In the genomic region with DNA sequence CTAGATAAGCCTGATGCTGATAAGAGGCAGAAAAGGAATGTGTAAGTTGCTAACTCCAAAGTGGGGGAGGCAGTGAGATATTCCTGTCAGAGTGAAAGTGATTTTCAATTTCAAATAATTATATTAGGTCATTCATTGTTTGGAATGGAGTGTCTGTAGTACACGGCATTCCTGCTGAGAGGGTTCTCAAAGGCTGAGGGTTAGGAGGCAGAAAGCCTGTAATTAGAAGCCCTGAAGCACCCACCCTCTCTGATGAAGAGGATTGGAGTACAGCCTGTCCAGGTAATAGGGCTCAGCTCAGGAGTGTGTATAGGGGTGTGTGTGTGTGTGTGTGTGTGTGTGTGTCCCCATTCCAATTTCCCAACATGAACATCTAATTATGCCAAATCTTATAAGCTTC, we compare ENCODE assay signal across 20 cellular contexts.
DNase-seq lines count a peak whose midpoint lies in the region; ATAC-seq and TF ChIP-seq lines count a peak whose summit lies in the region.
"Had no signal": no experiment of that assay in that cellular context is flagged by ENCODE, and none has a peak within 500 bp of the region (broad histone marks: within the 10 kb centered on the region; RNA-seq: fewer than 3 reads in every experiment).

No MANE protein-coding gene starts in this region.

- H3K27ac ChIP-seq in left lung = no peak overlapping the region
- H3K27ac ChIP-seq: neutrophil, psoas muscle, thoracic aorta had no signal

- H3K9me3 ChIP-seq in left lung = no peaks in the 10 kb centered on the region
- H3K9me3 ChIP-seq: neutrophil, psoas muscle, thoracic aorta had no signal

- no peak for TF ChIP-seq CTCF in left lung (IDR thresholded peaks at IDR 0.05)

- no peaks in the 10 kb centered on the region for H3K36me3 ChIP-seq in left lung
- H3K36me3 ChIP-seq: neutrophil, thoracic aorta had no signal

- H3K4me3 ChIP-seq in left lung = no peak overlapping the region
- H3K4me3 ChIP-seq: psoas muscle, thoracic aorta had no signal

- peak; percentile 87 for ATAC-seq in left lung
- ATAC-seq: activated naive CD8-positive, alpha-beta T cell treated with anti-CD3 and anti-CD28 coated beads, Interleukin-2, amount 50 U/mL, for 24 hours; psoas muscle had no signal

- DNase-seq in DMS79 treated with DMSO at 0.1 percent for 48 hours (lab: John Stamatoyannopoulos, UW) (peak; percentile 64), NCI-H1417 (lab: John Stamatoyannopoulos, UW) (peak; percentile 52 to 90 (median 65)), NCI-H748 treated with DMSO at 0.1 percent for 48 hours (lab: John Stamatoyannopoulos, UW) (peak; percentile 44), left lung (no peak), COLO668 (lab: John Stamatoyannopoulos, UW; ENCODE audit: unreplicated experiment) (no peak), DMS 273 (lab: John Stamatoyannopoulos, UW; ENCODE audit: unreplicated experiment) (no peak), NCI-H1930 (lab: John Stamatoyannopoulos, UW) (no peak), kidney glomerular epithelial cell (lab: John Stamatoyannopoulos, UW) (no peak)
- DNase-seq: activated CD4-positive, alpha-beta T cell treated with anti-CD3 and anti-CD28 coated beads, Interleukin-2, amount 10 ng/mL, durations not matched to agents 24 days and 14 days; activated naive CD8-positive, alpha-beta T cell treated with anti-CD3 and anti-CD28 coated beads, Interleukin-2, amount 50 U/mL, for 24 hours; H9; Kasumi-1; NCI-H146; NCI-H526; psoas muscle; SIG-M5; small intestine; stimulated activated naive CD4-positive, alpha-beta T cell had no signal

- peaks cover 0 to 23% of the 10 kb centered on the region in 2 donors for H3K27me3 ChIP-seq in left lung

- intact Hi-C loops in left lung (cut with DNase I) = no loop called here

- H3K4me1 ChIP-seq in left lung = no peaks in the 10 kb centered on the region
- H3K4me1 ChIP-seq: psoas muscle had no signal

Comparison
In these comparisons a context has a peak if more than half of its experiments do, and no peak if none do; other contexts are left out.
1. DNase-seq: peak in DMS79 treated with DMSO at 0.1 percent for 48 hours (single experiment), NCI-H1417 (3 of 3) and NCI-H748 treated with DMSO at 0.1 percent for 48 hours (single experiment); none in left lung (0 of 2), COLO668 (single experiment), DMS 273 (single experiment), NCI-H1930 (0 of 2) and kidney glomerular epithelial cell (single experiment).